ENCODE assay signal across 11 cellular contexts in the genomic region with DNA sequence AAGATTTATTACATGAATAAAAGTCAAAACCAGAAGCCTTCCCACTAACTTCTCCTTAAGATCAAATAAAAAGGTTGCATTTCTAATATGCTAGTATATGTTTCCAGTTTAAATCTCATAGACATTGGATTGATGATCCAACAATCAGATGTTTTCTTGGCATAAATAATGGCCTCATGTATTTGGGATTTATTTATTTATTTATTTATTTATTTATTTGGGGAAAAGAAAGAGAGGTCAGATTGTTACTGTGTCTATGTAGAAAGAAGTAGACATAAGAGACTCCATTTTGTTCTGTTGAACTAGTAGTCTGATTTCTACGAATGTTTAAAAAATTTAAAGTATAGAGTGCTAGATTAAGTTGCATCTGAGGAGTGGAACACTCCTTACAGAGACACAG.
"Had no signal": no experiment of that assay in that cellular context is flagged by ENCODE, and none has a peak within 500 bp of the region (broad histone marks: within the 10 kb centered on the region; RNA-seq: fewer than 3 reads in every experiment).

No MANE protein-coding gene starts in this region.

- ATAC-seq: GM23338, HCT116 had no signal

- FAIRE-seq: H1, H54 had no signal

- H3K4me2 ChIP-seq: GM23338 had no signal

- DNase-seq: GM23248, GOT3, H7, H9, HCEC 1CT, HFFc6 had no signal

- H3K4me3 ChIP-seq: GM23248, GM23338, HAP-1 had no signal

- H3K27ac ChIP-seq: GM23248 had no signal

- H3K9me3 ChIP-seq: HAP-1 had no signal

- H3K36me3 ChIP-seq: HAP-1 had no signal
